Comparison of ENCODE assay signal across 8 cellular contexts in the genomic region with DNA sequence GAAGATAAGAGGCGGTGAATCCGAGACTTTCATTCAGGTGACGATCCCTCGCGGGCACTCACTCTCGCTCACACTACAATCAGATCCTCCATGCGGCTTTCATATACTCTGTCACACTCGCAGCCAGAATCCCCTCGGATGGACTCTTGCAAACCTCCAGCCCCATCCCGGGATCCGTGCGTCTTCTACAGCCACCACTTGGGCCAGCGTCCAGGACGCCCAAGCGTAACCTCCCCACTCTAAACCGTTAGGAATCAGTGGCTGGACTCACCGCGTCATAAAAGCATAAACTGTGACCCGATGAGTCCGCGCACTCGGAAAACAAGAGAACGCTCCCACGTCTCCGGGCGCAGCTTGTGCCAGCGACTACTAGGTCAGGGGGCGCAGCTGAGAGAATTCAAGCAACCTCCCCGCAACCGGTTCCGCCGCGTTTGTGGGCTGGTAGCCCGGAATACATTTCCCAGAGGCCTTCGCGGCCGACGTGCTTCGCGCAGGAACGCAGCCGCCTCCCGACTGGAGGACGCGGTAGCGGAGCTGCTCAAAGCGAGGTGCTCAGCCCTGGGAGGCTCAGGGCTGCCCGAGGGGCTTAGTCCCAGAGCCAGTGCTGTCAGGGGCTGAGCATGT. TPM values are rescaled to one million over a fixed set of nuclear protein-coding genes. Genes with fewer than 3 reads are reported as not detected.
DNase-seq lines count a peak whose midpoint lies in the region; ATAC-seq and TF ChIP-seq lines count a peak whose summit lies in the region.

No MANE protein-coding gene starts in this region.

- POLR2A ChIA-PET in GM10248 (lab: Yijun Ruan, JAX) = no interaction called here

- ATAC-seq in esophagus mucosa (peak; percentile 67), HG02763 (IDR thresholded peaks at IDR 0.05; ENCODE audit: unreplicated experiment) (no peak), GM21367 (IDR thresholded peaks at IDR 0.05; ENCODE audit: unreplicated experiment) (no peak)

- TF ChIP-seq CTCF in GM10248 (IDR thresholded peaks at IDR 0.05; ENCODE audit: control extremely low read depth, extremely low read depth, low read depth, missing control alignments) = no peak

- DNase-seq in GM10248 (ENCODE audit: extremely low spot score) (peak; percentile 62), NCI-H82 treated with DMSO at 0.1 percent for 48 hours (lab: John Stamatoyannopoulos, UW; ENCODE audit: unreplicated experiment) (peak; percentile 73), mucosa of gallbladder (ENCODE audit: low spot score) (peak; percentile 77)
- DNase-seq in activated T-cell treated with anti-CD3 and anti-CD28 coated beads, Interleukin-2, amount 50 U/mL, for 48 hours = peak; percentile 78 to 83
- peak; percentile 50 to 68 for DNase-seq in stimulated activated CD8-positive, alpha-beta memory T cell treated with anti-CD3 and anti-CD28 coated beads, Interleukin-15, amount 100 ng/mL, for 48 hours (ENCODE audit: low read depth in 2 of 2)

- CTCF ChIA-PET in GM10248 (lab: Yijun Ruan, JAX) = no interaction called here

RNA-seq across cellular contexts. Expression of a gene that starts 27.6 kb away (rescaled TPM):
- total RNA-seq in esophagus mucosa = 3.7 TPM
- 15.3 TPM for total RNA-seq in mucosa of gallbladder

RNA-seq across cellular contexts. Expression of a gene that starts 36.7 kb away (rescaled TPM):
- total RNA-seq in esophagus mucosa (3.9 TPM), mucosa of gallbladder (16.0 TPM)
